In genomic region chr1:206700445-206701036, GRCh38 we compare ENCODE assay signal across 1 cellular context.
TF ChIP-seq lines count a peak whose summit lies in the region.

No MANE protein-coding gene starts in this region.

TF ChIP-seq in K562, 482 proteins besides CTCF, POLR2A, EP300 and RAD21 (continued from another document and continues in another):
- TF ChIP-seq, protein P1, sequence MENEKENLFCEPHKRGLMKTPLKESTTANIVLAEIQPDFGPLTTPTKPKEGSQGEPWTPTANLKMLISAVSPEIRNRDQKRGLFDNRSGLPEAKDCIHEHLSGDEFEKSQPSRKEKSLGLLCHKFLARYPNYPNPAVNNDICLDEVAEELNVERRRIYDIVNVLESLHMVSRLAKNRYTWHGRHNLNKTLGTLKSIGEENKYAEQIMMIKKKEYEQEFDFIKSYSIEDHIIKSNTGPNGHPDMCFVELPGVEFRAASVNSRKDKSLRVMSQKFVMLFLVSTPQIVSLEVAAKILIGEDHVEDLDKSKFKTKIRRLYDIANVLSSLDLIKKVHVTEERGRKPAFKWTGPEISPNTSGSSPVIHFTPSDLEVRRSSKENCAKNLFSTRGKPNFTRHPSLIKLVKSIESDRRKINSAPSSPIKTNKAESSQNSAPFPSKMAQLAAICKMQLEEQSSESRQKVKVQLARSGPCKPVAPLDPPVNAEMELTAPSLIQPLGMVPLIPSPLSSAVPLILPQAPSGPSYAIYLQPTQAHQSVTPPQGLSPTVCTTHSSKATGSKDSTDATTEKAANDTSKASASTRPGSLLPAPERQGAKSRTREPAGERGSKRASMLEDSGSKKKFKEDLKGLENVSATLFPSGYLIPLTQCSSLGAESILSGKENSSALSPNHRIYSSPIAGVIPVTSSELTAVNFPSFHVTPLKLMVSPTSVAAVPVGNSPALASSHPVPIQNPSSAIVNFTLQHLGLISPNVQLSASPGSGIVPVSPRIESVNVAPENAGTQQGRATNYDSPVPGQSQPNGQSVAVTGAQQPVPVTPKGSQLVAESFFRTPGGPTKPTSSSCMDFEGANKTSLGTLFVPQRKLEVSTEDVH (IDR thresholded peaks at IDR 0.05; ENCODE audit: low read depth, partially characterized antibody): no peak
- TF ChIP-seq PCBP2 (IDR thresholded peaks at IDR 0.05; ENCODE audit: low read depth, low read length, poor library complexity, severe bottlenecking): no peak
- TF ChIP-seq WHSC1 (IDR thresholded peaks at IDR 0.05; ENCODE audit: low read length): no peak
- TF ChIP-seq FIP1L1 (IDR thresholded peaks at IDR 0.05; ENCODE audit: low read depth, low read length, poor library complexity, severe bottlenecking): no peak
- no peak for TF ChIP-seq ZBTB33 (CRISPR knock-in tag; IDR thresholded peaks at IDR 0.05)
- no peak for TF ChIP-seq ASH1L (IDR thresholded peaks at IDR 0.05; ENCODE audit: borderline replicate concordance, low read depth, partially characterized antibody)
- no peak for TF ChIP-seq SAFB2 (IDR thresholded peaks at IDR 0.05; ENCODE audit: borderline replicate concordance, low read depth, low read length, severe bottlenecking)
- TF ChIP-seq ZNF589 (CRISPR knock-in tag; IDR thresholded peaks at IDR 0.05; ENCODE audit: low read depth): no peak
- TF ChIP-seq NFE2L1 (tag; IDR thresholded peaks at IDR 0.05; ENCODE audit: borderline replicate concordance, low read depth): no peak
- no peak for TF ChIP-seq JUN (IDR thresholded peaks at IDR 0.05; ENCODE audit: borderline replicate concordance, low read depth, low read length)
- TF ChIP-seq JUN (CRISPR knock-in tag; IDR thresholded peaks at IDR 0.05; ENCODE audit: borderline replicate concordance): no peak
- TF ChIP-seq ZNF707 (CRISPR knock-in tag; conservative IDR thresholded peaks at IDR 0.05): no peak
- TF ChIP-seq ZNF318 (IDR thresholded peaks at IDR 0.05; ENCODE audit: borderline replicate concordance in 1 of 2, low read depth in 1 of 2): no peak
- TF ChIP-seq CBFA2T2 (conservative IDR thresholded peaks at IDR 0.05): peak; percentile 71
- TF ChIP-seq SMARCA4 (IDR thresholded peaks at IDR 0.05): no peak
- TF ChIP-seq, protein P2, sequence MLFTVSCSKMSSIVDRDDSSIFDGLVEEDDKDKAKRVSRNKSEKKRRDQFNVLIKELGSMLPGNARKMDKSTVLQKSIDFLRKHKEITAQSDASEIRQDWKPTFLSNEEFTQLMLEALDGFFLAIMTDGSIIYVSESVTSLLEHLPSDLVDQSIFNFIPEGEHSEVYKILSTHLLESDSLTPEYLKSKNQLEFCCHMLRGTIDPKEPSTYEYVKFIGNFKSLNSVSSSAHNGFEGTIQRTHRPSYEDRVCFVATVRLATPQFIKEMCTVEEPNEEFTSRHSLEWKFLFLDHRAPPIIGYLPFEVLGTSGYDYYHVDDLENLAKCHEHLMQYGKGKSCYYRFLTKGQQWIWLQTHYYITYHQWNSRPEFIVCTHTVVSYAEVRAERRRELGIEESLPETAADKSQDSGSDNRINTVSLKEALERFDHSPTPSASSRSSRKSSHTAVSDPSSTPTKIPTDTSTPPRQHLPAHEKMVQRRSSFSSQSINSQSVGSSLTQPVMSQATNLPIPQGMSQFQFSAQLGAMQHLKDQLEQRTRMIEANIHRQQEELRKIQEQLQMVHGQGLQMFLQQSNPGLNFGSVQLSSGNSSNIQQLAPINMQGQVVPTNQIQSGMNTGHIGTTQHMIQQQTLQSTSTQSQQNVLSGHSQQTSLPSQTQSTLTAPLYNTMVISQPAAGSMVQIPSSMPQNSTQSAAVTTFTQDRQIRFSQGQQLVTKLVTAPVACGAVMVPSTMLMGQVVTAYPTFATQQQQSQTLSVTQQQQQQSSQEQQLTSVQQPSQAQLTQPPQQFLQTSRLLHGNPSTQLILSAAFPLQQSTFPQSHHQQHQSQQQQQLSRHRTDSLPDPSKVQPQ (CRISPR knock-in tag; IDR thresholded peaks at IDR 0.05; ENCODE audit: borderline replicate concordance): no peak
- TF ChIP-seq TSHZ1 (CRISPR knock-in tag; IDR thresholded peaks at IDR 0.05): no peak
- TF ChIP-seq ZFPM2 (CRISPR knock-in tag; IDR thresholded peaks at IDR 0.05): no peak
- peak; percentile 55; the same call in 1 of the 2 replicates for TF ChIP-seq ZNF12 (CRISPR knock-in tag; IDR thresholded peaks at IDR 0.05)
- no peak for TF ChIP-seq ZC3H11A (IDR thresholded peaks at IDR 0.05; ENCODE audit: low read depth, low read length)
- TF ChIP-seq NFRKB (IDR thresholded peaks at IDR 0.05; ENCODE audit: low read depth): no peak
- TF ChIP-seq PHTF2 (CRISPR knock-in tag; IDR thresholded peaks at IDR 0.05): no peak
- no peak for TF ChIP-seq ZNF431 (CRISPR knock-in tag; IDR thresholded peaks at IDR 0.05)
- no peak for TF ChIP-seq CHCHD3 (CRISPR knock-in tag; IDR thresholded peaks at IDR 0.05)
- no peak for TF ChIP-seq NFXL1 (CRISPR knock-in tag; IDR thresholded peaks at IDR 0.05)
- no peak for TF ChIP-seq HDAC3 (IDR thresholded peaks at IDR 0.05; ENCODE audit: borderline replicate concordance, partially characterized antibody)
- TF ChIP-seq TEAD4 (IDR thresholded peaks at IDR 0.05; ENCODE audit: low read length): peak; percentile 80
- TF ChIP-seq TEAD4 (CRISPR knock-in tag; IDR thresholded peaks at IDR 0.05; ENCODE audit: borderline replicate concordance): no peak
- TF ChIP-seq ZC3H4 (CRISPR knock-in tag; IDR thresholded peaks at IDR 0.05; ENCODE audit: borderline replicate concordance): no peak
- no peak for TF ChIP-seq ELF4 (CRISPR knock-in tag; IDR thresholded peaks at IDR 0.05)
- TF ChIP-seq ZNF274 (IDR thresholded peaks at IDR 0.05; ENCODE audit: borderline replicate concordance, low read depth, low read length): no peak
- peak; percentile 86 for TF ChIP-seq CBFA2T3 (IDR thresholded peaks at IDR 0.05)
- TF ChIP-seq ETV5 (CRISPR knock-in tag; IDR thresholded peaks at IDR 0.05; ENCODE audit: low read depth): no peak
- no peak for TF ChIP-seq ZFX (CRISPR knock-in tag; IDR thresholded peaks at IDR 0.05)
- no peak for TF ChIP-seq ATF7 (IDR thresholded peaks at IDR 0.05)
- no peak for TF ChIP-seq TARDBP (IDR thresholded peaks at IDR 0.05)
- TF ChIP-seq REST (CRISPR knock-in tag; IDR thresholded peaks at IDR 0.05; ENCODE audit: low read depth): no peak
- no peak for TF ChIP-seq ZZZ3 (IDR thresholded peaks at IDR 0.05)
